ENCODE assay signal across 7 cellular contexts in genomic region chr1:222157612-222158011, GRCh38.
"Had no signal": no experiment of that assay in that cellular context is flagged by ENCODE, and none has a peak within 500 bp of the region (broad histone marks: within the 10 kb centered on the region; RNA-seq: fewer than 3 reads in every experiment).

No MANE protein-coding gene starts in this region.

- H3K9me3 ChIP-seq: HAP-1 had no signal

- H3K36me3 ChIP-seq: HAP-1 had no signal

- H3K4me1 ChIP-seq: HAP-1 had no signal

- H3K4me1 Mint-ChIP-seq: GM23338, H9 had no signal

- H3K9ac ChIP-seq: GM23248 had no signal

- H3K4me3 Mint-ChIP-seq: GM23338, H9 had no signal

- H2AFZ ChIP-seq: GM23248, GM23338 had no signal

- H3K4me2 ChIP-seq: GM23338 had no signal

- H3K27ac Mint-ChIP-seq: GM23338, H9 had no signal

- DNase-seq: GM23248, GOT3, H7, H9, HCEC 1CT had no signal

- H3K4me3 ChIP-seq: GM23248, GM23338, HAP-1 had no signal

- H3K27ac ChIP-seq: GM23248 had no signal
